ENCODE assay signal across 1 cellular context in the genomic region with DNA sequence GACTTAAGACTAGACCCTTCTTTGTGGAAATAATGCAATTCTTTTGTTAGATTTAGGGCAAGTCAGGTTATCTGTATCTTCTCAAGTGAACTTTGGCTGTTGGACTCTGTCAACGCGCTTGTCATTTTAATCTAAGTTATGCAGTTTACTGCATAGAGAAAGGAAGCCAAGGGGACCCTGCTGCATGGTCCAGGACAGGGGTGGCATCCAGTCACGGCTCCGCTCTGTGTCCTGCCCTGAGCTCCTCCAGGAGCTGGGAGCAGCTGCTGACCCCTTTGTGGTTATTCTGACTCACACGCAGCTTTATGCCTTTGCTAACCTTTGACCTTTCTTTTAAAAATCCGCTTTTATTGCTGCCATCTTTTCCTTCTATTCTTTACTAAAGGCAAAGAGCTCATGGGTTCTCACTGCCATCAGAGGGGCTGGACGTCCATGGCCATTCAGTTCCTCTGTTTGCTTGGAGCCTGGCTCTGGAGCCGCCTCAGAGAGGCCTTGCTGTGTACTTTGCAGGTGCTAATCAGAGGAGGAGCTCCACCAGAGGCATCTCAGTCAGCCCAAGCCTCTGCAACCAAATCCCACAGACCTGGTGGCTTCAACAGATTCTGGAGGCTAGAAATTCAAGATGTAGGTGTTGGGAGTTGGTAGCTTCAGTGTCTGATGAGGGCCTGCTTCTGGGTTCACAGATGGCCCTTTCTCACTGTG.
TF ChIP-seq lines count a peak whose summit lies in the region.

No MANE protein-coding gene starts in this region.

TF ChIP-seq in WTC11, 78 proteins besides CTCF, POLR2A, EP300 and RAD21 (continued from another document):
- TF ChIP-seq, protein P1, sequence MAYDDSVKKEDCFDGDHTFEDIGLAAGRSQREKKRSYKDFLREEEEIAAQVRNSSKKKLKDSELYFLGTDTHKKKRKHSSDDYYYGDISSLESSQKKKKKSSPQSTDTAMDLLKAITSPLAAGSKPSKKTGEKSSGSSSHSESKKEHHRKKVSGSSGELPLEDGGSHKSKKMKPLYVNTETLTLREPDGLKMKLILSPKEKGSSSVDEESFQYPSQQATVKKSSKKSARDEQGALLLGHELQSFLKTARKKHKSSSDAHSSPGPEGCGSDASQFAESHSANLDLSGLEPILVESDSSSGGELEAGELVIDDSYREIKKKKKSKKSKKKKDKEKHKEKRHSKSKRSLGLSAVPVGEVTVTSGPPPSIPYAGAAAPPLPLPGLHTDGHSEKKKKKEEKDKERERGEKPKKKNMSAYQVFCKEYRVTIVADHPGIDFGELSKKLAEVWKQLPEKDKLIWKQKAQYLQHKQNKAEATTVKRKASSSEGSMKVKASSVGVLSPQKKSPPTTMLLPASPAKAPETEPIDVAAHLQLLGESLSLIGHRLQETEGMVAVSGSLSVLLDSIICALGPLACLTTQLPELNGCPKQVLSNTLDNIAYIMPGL (CRISPR knock-in tag; IDR thresholded peaks at IDR 0.05) = no peak
- TF ChIP-seq, protein P2, sequence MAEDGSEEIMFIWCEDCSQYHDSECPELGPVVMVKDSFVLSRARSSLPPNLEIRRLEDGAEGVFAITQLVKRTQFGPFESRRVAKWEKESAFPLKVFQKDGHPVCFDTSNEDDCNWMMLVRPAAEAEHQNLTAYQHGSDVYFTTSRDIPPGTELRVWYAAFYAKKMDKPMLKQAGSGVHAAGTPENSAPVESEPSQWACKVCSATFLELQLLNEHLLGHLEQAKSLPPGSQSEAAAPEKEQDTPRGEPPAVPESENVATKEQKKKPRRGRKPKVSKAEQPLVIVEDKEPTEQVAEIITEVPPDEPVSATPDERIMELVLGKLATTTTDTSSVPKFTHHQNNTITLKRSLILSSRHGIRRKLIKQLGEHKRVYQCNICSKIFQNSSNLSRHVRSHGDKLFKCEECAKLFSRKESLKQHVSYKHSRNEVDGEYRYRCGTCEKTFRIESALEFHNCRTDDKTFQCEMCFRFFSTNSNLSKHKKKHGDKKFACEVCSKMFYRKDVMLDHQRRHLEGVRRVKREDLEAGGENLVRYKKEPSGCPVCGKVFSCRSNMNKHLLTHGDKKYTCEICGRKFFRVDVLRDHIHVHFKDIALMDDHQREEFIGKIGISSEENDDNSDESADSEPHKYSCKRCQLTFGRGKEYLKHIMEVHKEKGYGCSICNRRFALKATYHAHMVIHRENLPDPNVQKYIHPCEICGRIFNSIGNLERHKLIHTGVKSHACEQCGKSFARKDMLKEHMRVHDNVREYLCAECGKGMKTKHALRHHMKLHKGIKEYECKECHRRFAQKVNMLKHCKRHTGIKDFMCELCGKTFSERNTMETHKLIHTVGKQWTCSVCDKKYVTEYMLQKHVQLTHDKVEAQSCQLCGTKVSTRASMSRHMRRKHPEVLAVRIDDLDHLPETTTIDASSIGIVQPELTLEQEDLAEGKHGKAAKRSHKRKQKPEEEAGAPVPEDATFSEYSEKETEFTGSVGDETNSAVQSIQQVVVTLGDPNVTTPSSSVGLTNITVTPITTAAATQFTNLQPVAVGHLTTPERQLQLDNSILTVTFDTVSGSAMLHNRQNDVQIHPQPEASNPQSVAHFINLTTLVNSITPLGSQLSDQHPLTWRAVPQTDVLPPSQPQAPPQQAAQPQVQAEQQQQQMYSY (CRISPR knock-in tag; IDR thresholded peaks at IDR 0.05) = no peak
- TF ChIP-seq NFE2L1 (CRISPR knock-in tag; IDR thresholded peaks at IDR 0.05) (no peak), SMAD3 (CRISPR knock-in tag; IDR thresholded peaks at IDR 0.05; ENCODE audit: borderline replicate concordance) (no peak), GTF2I (CRISPR knock-in tag; conservative IDR thresholded peaks at IDR 0.05) (no peak), PRRX2 (CRISPR knock-in tag; IDR thresholded peaks at IDR 0.05) (no peak), ETV6 (CRISPR knock-in tag; IDR thresholded peaks at IDR 0.05) (no peak), KAT7 (CRISPR knock-in tag; IDR thresholded peaks at IDR 0.05; ENCODE audit: borderline replicate concordance) (no peak), ESRRA (CRISPR knock-in tag; IDR thresholded peaks at IDR 0.05; ENCODE audit: borderline replicate concordance) (no peak), TEAD4 (CRISPR knock-in tag; IDR thresholded peaks at IDR 0.05) (no peak), ZNF263 (CRISPR knock-in tag; IDR thresholded peaks at IDR 0.05; ENCODE audit: low read depth) (no peak)
- TF ChIP-seq, protein P3, sequence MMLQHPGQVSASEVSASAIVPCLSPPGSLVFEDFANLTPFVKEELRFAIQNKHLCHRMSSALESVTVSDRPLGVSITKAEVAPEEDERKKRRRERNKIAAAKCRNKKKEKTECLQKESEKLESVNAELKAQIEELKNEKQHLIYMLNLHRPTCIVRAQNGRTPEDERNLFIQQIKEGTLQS (CRISPR knock-in tag; conservative IDR thresholded peaks at IDR 0.05) = no peak
- TF ChIP-seq, protein P4, sequence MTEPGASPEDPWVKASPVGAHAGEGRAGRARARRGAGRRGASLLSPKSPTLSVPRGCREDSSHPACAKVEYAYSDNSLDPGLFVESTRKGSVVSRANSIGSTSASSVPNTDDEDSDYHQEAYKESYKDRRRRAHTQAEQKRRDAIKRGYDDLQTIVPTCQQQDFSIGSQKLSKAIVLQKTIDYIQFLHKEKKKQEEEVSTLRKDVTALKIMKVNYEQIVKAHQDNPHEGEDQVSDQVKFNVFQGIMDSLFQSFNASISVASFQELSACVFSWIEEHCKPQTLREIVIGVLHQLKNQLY (CRISPR knock-in tag; IDR thresholded peaks at IDR 0.05) = no peak
- TF ChIP-seq, protein P5, sequence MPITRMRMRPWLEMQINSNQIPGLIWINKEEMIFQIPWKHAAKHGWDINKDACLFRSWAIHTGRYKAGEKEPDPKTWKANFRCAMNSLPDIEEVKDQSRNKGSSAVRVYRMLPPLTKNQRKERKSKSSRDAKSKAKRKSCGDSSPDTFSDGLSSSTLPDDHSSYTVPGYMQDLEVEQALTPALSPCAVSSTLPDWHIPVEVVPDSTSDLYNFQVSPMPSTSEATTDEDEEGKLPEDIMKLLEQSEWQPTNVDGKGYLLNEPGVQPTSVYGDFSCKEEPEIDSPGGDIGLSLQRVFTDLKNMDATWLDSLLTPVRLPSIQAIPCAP (CRISPR knock-in tag; IDR thresholded peaks at IDR 0.05) = no peak
- TF ChIP-seq, protein P6, sequence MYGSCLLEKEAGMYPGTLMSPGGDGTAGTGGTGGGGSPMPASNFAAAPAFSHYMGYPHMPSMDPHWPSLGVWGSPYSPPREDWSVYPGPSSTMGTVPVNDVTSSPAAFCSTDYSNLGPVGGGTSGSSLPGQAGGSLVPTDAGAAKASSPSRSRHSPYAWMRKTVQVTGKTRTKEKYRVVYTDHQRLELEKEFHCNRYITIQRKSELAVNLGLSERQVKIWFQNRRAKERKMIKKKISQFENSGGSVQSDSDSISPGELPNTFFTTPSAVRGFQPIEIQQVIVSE (CRISPR knock-in tag; IDR thresholded peaks at IDR 0.05; ENCODE audit: borderline replicate concordance) = no peak
- TF ChIP-seq, protein P7, sequence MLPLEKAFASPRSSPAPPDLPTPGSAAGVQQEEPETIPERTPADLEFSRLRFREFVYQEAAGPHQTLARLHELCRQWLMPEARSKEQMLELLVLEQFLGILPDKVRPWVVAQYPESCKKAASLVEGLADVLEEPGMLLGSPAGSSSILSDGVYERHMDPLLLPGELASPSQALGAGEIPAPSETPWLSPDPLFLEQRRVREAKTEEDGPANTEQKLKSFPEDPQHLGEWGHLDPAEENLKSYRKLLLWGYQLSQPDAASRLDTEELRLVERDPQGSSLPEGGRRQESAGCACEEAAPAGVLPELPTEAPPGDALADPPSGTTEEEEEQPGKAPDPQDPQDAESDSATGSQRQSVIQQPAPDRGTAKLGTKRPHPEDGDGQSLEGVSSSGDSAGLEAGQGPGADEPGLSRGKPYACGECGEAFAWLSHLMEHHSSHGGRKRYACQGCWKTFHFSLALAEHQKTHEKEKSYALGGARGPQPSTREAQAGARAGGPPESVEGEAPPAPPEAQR (CRISPR knock-in tag; IDR thresholded peaks at IDR 0.05) = no peak
